Comparison of ENCODE assay signal across 10 cellular contexts in the genomic region with DNA sequence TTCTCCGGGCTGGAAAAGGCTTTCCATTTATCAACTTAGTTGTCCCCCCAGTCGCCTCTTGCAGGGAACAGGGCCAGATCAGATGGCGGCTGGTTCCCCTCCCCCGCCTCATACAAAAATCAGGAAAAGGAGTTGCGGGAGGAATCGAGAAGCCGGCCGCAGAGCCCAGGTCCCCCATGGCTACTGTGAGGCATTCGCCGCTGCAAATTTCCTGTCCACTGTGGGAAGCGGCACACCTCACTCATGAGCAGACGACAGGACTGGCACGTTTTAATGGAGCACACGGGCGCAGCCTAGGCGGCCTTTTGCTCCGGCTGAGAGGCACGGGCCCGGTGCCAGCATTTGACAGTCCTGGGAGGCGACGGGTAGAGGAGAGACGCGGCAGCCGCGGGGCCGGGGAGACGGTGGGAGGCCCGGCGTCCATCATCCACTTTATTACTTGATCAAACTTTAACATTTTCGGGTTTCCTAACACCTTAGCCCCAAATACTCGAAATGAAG. TPM values are rescaled to one million over a fixed set of nuclear protein-coding genes. Genes with fewer than 3 reads are reported as not detected.
A peak's percentile ranks its signal among the peaks of the same experiment; 100 is the strongest.
DNase-seq lines count a peak whose midpoint lies in the region; FAIRE-seq and TF ChIP-seq lines count a peak whose summit lies in the region.
"Had no signal": no experiment of that assay in that cellular context is flagged by ENCODE, and none has a peak within 500 bp of the region (broad histone marks: within the 10 kb centered on the region; RNA-seq: fewer than 3 reads in every experiment).

No MANE protein-coding gene starts in this region.

- H3K9ac ChIP-seq in neural cell (ENCODE audit: low read length), result peak overlapping the region; percentile 96

- TF ChIP-seq EP300 in neural cell (conservative IDR thresholded peaks at IDR 0.05; ENCODE audit: poor library complexity, severe bottlenecking), result no peak

- H3K36me3 Mint-ChIP-seq in dendritic cell treated with granulocyte-macrophage colony-stimulating factor and Interleukin-4, amounts not matched to agents 40 ng/mL and 50 ng/mL, for 4 days (ENCODE audit: low read depth), result no peaks in the 10 kb centered on the region

- peak overlapping the region; percentile 74 for H3K4me3 Mint-ChIP-seq in dendritic cell treated with granulocyte-macrophage colony-stimulating factor and Interleukin-4, amounts not matched to agents 40 ng/mL and 50 ng/mL, for 4 days

- H3K4me3 ChIP-seq in neural cell (ENCODE audit: low read length), result peak overlapping the region; percentile 99

- H3K36me3 ChIP-seq in neural cell (ENCODE audit: insufficient read depth, low read length), result no peaks in the 10 kb centered on the region

- H3K27ac ChIP-seq in neural cell (ENCODE audit: low read length), result peak overlapping the region; percentile 80

- H3K4me1 Mint-ChIP-seq in dendritic cell treated with granulocyte-macrophage colony-stimulating factor and Interleukin-4, amounts not matched to agents 40 ng/mL and 50 ng/mL, for 4 days (ENCODE audit: low read depth), result peaks cover 18% of the 10 kb centered on the region

- H3F3A ChIP-seq in neural cell (ENCODE audit: insufficient read depth, low read length, poor library complexity, severe bottlenecking), result no peaks in the 10 kb centered on the region

- peaks cover 84% of the 10 kb centered on the region for H3K27me3 Mint-ChIP-seq in dendritic cell treated with granulocyte-macrophage colony-stimulating factor and Interleukin-4, amounts not matched to agents 40 ng/mL and 50 ng/mL, for 4 days

- TF ChIP-seq CTCF in neural cell (IDR thresholded peaks at IDR 0.05; ENCODE audit: poor library complexity, severe bottlenecking), result no peak
- TF ChIP-seq CTCF in D721Med (IDR thresholded peaks at IDR 0.05; ENCODE audit: insufficient read depth, missing control alignments), result no peak

- FAIRE-seq in D721Med (lab: Jason Lieb, UNC), result no peak
- FAIRE-seq: A204.1, islet of Langerhans had no signal

- peaks cover 12% of the 10 kb centered on the region for H3K27me3 ChIP-seq in neural cell (ENCODE audit: insufficient read depth, low read depth, low read length)

- H2AFZ ChIP-seq in neural cell (ENCODE audit: low read depth, low read length), result peak overlapping the region; percentile 51

- peak overlapping the region; percentile 89 for H3K4me2 ChIP-seq in neural cell (ENCODE audit: low read length)

- H4K20me1 ChIP-seq in neural cell (ENCODE audit: insufficient read depth), result no peaks in the 10 kb centered on the region

- no peak for TF ChIP-seq RAD21 in neural cell (conservative IDR thresholded peaks at IDR 0.05)

- H3K79me2 ChIP-seq in neural cell (replicated peaks; ENCODE audit: insufficient read depth, low read length), result peaks cover 51% of the 10 kb centered on the region

- intact Hi-C loops in dendritic cell treated with granulocyte-macrophage colony-stimulating factor and Interleukin-4, amounts not matched to agents 40 ng/mL and 50 ng/mL, for 4 days (cut with micrococcal nuclease), result no loop called here

- no peak overlapping the region for H3K27ac Mint-ChIP-seq in dendritic cell treated with granulocyte-macrophage colony-stimulating factor and Interleukin-4, amounts not matched to agents 40 ng/mL and 50 ng/mL, for 4 days

- no peaks in the 10 kb centered on the region for H3K9me3 Mint-ChIP-seq in dendritic cell treated with granulocyte-macrophage colony-stimulating factor and Interleukin-4, amounts not matched to agents 40 ng/mL and 50 ng/mL, for 4 days

- H3K9me3 ChIP-seq in neural cell (ENCODE audit: low read length), result no peaks in the 10 kb centered on the region

- DNase-seq in NCI-H1436 (lab: John Stamatoyannopoulos, UW) (peak; percentile 80), NCI-H1436 treated with DMSO at 0.1 percent for 48 hours (lab: John Stamatoyannopoulos, UW) (no peak), NCI-H2227 (lab: John Stamatoyannopoulos, UW; ENCODE audit: unreplicated experiment) (peak; percentile 53), midbrain (lab: John Stamatoyannopoulos, UW) (no peak), NOMO-1 (lab: John Stamatoyannopoulos, UW; ENCODE audit: unreplicated experiment in 2 of 2) (no peak), D721Med (ENCODE audit: insufficient read length, low spot score) (no peak)

- H3K9me2 ChIP-seq in neural cell (ENCODE audit: insufficient read depth, low read length), result no peaks in the 10 kb centered on the region

TF ChIP-seq in neural cell, 6 proteins besides CTCF, POLR2A, EP300 and RAD21:
- TF ChIP-seq MXI1 (conservative IDR thresholded peaks at IDR 0.05; ENCODE audit: poor library complexity, severe bottlenecking) (peak; percentile 52), EZH2 (IDR thresholded peaks at IDR 0.05; ENCODE audit: borderline replicate concordance, insufficient read depth, low read length, poor library complexity, severe bottlenecking) (no peak)

RNA-seq across cellular contexts. Expression of a gene that starts 1.1 kb away (rescaled TPM):
- 57.6 and 63.2 TPM in 2 replicates for polyA plus RNA-seq in neural cell
- polyA minus RNA-seq in neural cell, result 82.0 and 96.2 TPM in 2 replicates

Comparison
In these comparisons a context has a peak if more than half of its experiments do, and no peak if none do; other contexts are left out.
1. DNase-seq: peak in NCI-H1436 (single experiment) and NCI-H2227 (single experiment); none in NCI-H1436 treated with DMSO at 0.1 percent for 48 hours (single experiment), midbrain (single experiment), NOMO-1 (0 of 2) and D721Med (single experiment).